In genomic region chr7:129271500-129272355, GRCh38 we compare ENCODE assay signal across 8 cellular contexts. TPM values are rescaled to one million over a fixed set of nuclear protein-coding genes. Genes with fewer than 3 reads are reported as not detected.
DNase-seq lines count a peak whose midpoint lies in the region; ATAC-seq and TF ChIP-seq lines count a peak whose summit lies in the region.

No MANE protein-coding gene starts in this region.

- peak overlapping the region; percentile 42 for H2AFZ ChIP-seq in OCI-LY7 (ENCODE audit: low read length)

- TF ChIP-seq CTCF in HFF-Myc (IDR thresholded peaks at IDR 0.05; ENCODE audit: low read depth, low read length, missing control alignments) (peak; percentile 67), OCI-LY7 (conservative IDR thresholded peaks at IDR 0.05; ENCODE audit: low read length) (peak; percentile 91), foreskin fibroblast (IDR thresholded peaks at IDR 0.05; ENCODE audit: low read depth, low read length) (peak; percentile 60), omental fat pad (IDR thresholded peaks at IDR 0.05) (peak in 1 of 3 donors; percentile 8), mesothelial cell of epicardium (IDR thresholded peaks at IDR 0.05; ENCODE audit: unreplicated experiment) (no peak)

- no TSS peak for BruUV-seq in OCI-LY7 (replicated peaks; lab: Mats Ljungman, UMichigan)

- peak; percentile 19 for DNase-seq in DMS114 treated with DMSO at 0.1 percent for 48 hours (lab: John Stamatoyannopoulos, UW; ENCODE audit: unreplicated experiment)
- DNase-seq in HFF-Myc (ENCODE audit: extremely low read depth, low read depth) = peak; percentile 22
- peak; percentile 67 for DNase-seq in OCI-LY7 (ENCODE audit: low spot score)
- peak; percentile 63 to 66 for DNase-seq in activated T-cell treated with anti-CD3 and anti-CD28 coated beads, Interleukin-2, amount 50 U/mL, for 48 hours
- DNase-seq in foreskin fibroblast = peak; percentile 30 to 73
- DNase-seq in sciatic nerve (ENCODE audit: low spot score) = no peak
- DNase-seq in omental fat pad (ENCODE audit: low spot score) = no peak
- no peak for DNase-seq in mesothelial cell of epicardium (ENCODE audit: low spot score in 2 of 2, unreplicated experiment in 2 of 2)

- no peaks in the 10 kb centered on the region for H3K79me2 ChIP-seq in OCI-LY7 (ENCODE audit: insufficient read depth, low read depth, low read length)

- ATAC-seq in sciatic nerve = peak; percentile 61
- no peak for ATAC-seq in omental fat pad (ENCODE audit: low FRiP score)

- no peak overlapping the region for H3K4me2 ChIP-seq in OCI-LY7 (ENCODE audit: low read length)

- no peaks in the 10 kb centered on the region for H3K9me2 ChIP-seq in OCI-LY7 (ENCODE audit: insufficient read depth, low read length)

- H3K4me1 ChIP-seq in OCI-LY7 (ENCODE audit: insufficient read depth, low read length, poor library complexity, severe bottlenecking) = no peaks in the 10 kb centered on the region

- H3K4me3 Mint-ChIP-seq in mesothelial cell of epicardium = no peak overlapping the region

- CTCF ChIA-PET in OCI-LY7 (lab: Charles Lee; ENCODE audit: unreplicated experiment) = no interaction called here

- H3K27me3 Mint-ChIP-seq in mesothelial cell of epicardium (ENCODE audit: low read depth) = no peaks in the 10 kb centered on the region

- H3K36me3 Mint-ChIP-seq in mesothelial cell of epicardium = peaks cover 20% of the 10 kb centered on the region

- H3K9me3 Mint-ChIP-seq in mesothelial cell of epicardium = peaks cover 20% of the 10 kb centered on the region

- H3K36me3 ChIP-seq in OCI-LY7 (ENCODE audit: insufficient read depth, low read length) = peaks cover 6% of the 10 kb centered on the region; the same call in 1 of the 2 replicates

- no peaks in the 10 kb centered on the region for H3K4me1 Mint-ChIP-seq in mesothelial cell of epicardium

- POLR2A ChIA-PET in OCI-LY7 (lab: Charles Lee) = interaction anchor here (0.7 kb wide), 1 partner anchor 32 kb away, joined by 3 read pairs; no protein-coding TSS in a partner anchor

- H4K20me1 ChIP-seq in OCI-LY7 (ENCODE audit: insufficient read depth, low read length) = no peaks in the 10 kb centered on the region

- H3K27ac Mint-ChIP-seq in mesothelial cell of epicardium = no peak overlapping the region

- H3K27ac ChIP-seq in OCI-LY7 (ENCODE audit: low read depth, low read length, poor library complexity, severe bottlenecking) = no peak overlapping the region

- H3K4me3 ChIP-seq in HFF-Myc (replicated peaks; ENCODE audit: low read depth, low read length) (no peak overlapping the region), OCI-LY7 (ENCODE audit: low read depth, low read length, poor library complexity, severe bottlenecking) (no peak overlapping the region), foreskin fibroblast (ENCODE audit: low read depth in 1 of 2, low read length in 2 of 2) (no peak overlapping the region)

- intact Hi-C loops in OCI-LY7 (cut with micrococcal nuclease; ENCODE audit: unreplicated experiment) = loop anchor here (1.0 to 2.0 kb wide), 2 partner anchors 47 to 53 kb away; partner anchors contain the start of gene AHCYL2
- intact Hi-C loops in sciatic nerve (cut with DNase I) = no loop called here

- H3K9me3 ChIP-seq in OCI-LY7 (ENCODE audit: low read length) = no peaks in the 10 kb centered on the region

RNA-seq across cellular contexts. Expression of gene AHCYL2, which starts 46.9 kb away (rescaled TPM):
- 3.6 and 5.0 TPM in 2 replicates for total RNA-seq in OCI-LY7 (2014; rRNA removed; shearing (Covaris generic))
- total RNA-seq in OCI-LY7 (2022) (8.7 and 9.7 TPM in 2 replicates), sciatic nerve (46.1 TPM), omental fat pad (10 to 100 TPM; 10.9 to 19.4 (median 14.6) TPM), mesothelial cell of epicardium (22.8 to 23.9 TPM (median 23.3 TPM) in 3 replicates)

Comparison
In these comparisons a context has a peak if more than half of its experiments do, and no peak if none do; other contexts are left out.
1. DNase-seq: peak in DMS114 treated with DMSO at 0.1 percent for 48 hours (single experiment), HFF-Myc (single experiment), OCI-LY7 (single experiment), activated T-cell treated with anti-CD3 and anti-CD28 coated beads, Interleukin-2, amount 50 U/mL, for 48 hours (2 of 2) and foreskin fibroblast (2 of 2); none in sciatic nerve (single experiment), omental fat pad (single experiment) and mesothelial cell of epicardium (0 of 2).